In the genomic region with DNA sequence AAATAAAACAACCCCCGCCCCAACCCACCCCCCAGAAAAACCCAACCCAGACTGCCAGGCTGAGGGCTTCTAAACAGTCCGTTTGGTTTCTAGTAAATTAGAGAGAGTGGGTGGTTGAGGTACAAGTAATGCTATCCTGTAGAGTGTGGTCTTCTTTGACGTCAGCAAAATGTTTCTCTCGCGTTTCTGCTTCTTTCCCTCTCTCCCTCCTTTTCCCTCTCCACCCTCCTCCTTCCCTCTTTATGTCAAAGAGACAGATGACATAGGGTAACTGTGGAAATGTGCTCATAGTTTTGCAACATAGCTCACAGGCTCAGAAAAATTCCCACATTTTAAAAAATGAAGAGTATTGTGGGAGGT, we compare ENCODE assay signal across 8 cellular contexts.
DNase-seq lines count a peak whose midpoint lies in the region; ATAC-seq lines count a peak whose summit lies in the region.

No MANE protein-coding gene starts in this region.

- no peak for ATAC-seq in GM21737 (IDR thresholded peaks at IDR 0.05; ENCODE audit: unreplicated experiment)
- no peak for ATAC-seq in GM21360 (IDR thresholded peaks at IDR 0.05; ENCODE audit: unreplicated experiment)

- peak; percentile 87 for DNase-seq in NCI-H510A treated with DMSO at 0.1 percent for 48 hours (lab: John Stamatoyannopoulos, UW)
- no peak for DNase-seq in NCI-H510A (lab: John Stamatoyannopoulos, UW)
- DNase-seq in KG1 (lab: John Stamatoyannopoulos, UW) = no peak

- no peaks in the 10 kb centered on the region for H3K27me3 ChIP-seq in layer of hippocampus (ENCODE audit: control insufficient read depth, insufficient read depth, low read length)

- H3K27ac ChIP-seq in angular gyrus (ENCODE audit: low read depth, low read length) = peak overlapping the region; percentile 87
- H3K27ac ChIP-seq in layer of hippocampus (ENCODE audit: low read depth, low read length) = peak overlapping the region; percentile 63
- peak overlapping the region; percentile 93 for H3K27ac ChIP-seq in temporal lobe (ENCODE audit: low read depth, low read length)
